17 cellular contexts compared by ENCODE assay signal in the genomic region with DNA sequence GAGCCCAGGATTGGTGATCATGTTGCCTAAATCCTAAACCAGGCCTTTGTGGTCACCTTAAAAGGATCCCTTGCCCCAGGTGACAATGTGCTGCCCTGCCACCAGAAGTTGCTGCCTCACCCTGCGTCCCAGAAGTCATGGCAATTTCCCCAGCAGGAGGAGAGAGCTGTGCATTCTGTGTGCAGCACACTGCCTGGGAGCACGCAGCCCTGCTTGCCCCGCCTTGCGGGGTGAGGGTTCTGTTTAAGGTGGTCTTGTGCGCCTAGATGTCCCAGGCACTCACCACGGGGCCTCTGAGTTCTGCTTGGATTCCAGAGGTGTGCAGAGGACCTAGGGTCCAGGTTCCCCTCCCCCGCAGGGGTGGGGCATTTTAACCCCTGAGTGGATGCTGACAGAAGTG.
A peak's percentile ranks its signal among the peaks of the same experiment; 100 is the strongest.
DNase-seq lines count a peak whose midpoint lies in the region; ATAC-seq and TF ChIP-seq lines count a peak whose summit lies in the region.
"Had no signal": no experiment of that assay in that cellular context is flagged by ENCODE, and none has a peak within 500 bp of the region (broad histone marks: within the 10 kb centered on the region; RNA-seq: fewer than 3 reads in every experiment).

No MANE protein-coding gene starts in this region.

- CTCF ChIA-PET in CD8-positive, alpha-beta T cell (lab: Charles Lee) = interaction anchor here (0.6 to 1.0 kb wide), 2 partner anchors 9 to 118 kb away, joined by 3 to 6 read pairs; no protein-coding TSS in a partner anchor

- DNase-seq in AG20443 (ENCODE audit: low spot score) (peak; percentile 56), SK-N-MC (ENCODE audit: low read depth, low spot score) (no peak), midbrain (lab: John Stamatoyannopoulos, UW) (peak; percentile 37), DMS 273 (lab: John Stamatoyannopoulos, UW; ENCODE audit: unreplicated experiment) (no peak), NCI-H187 (lab: John Stamatoyannopoulos, UW) (no peak)
- DNase-seq in CD8-positive, alpha-beta T cell = no peak
- DNase-seq: activated CD4-positive, alpha-beta T cell treated with anti-CD3 and anti-CD28 coated beads, Interleukin-2, amount 50 U/mL, for 1 hour; activated T-cell treated with anti-CD3 and anti-CD28 coated beads, Interleukin-2, amount 50 U/mL, for 1 hour; AML-193; immature natural killer cell; stimulated activated CD4-positive, alpha-beta T cell treated with anti-CD3 and anti-CD28 coated beads, Interleukin-2, amount 100 ng/mL, for 24 hours had no signal

- no peaks in the 10 kb centered on the region for H3K36me3 ChIP-seq in SK-N-MC (ENCODE audit: insufficient read depth, low read length)
- H3K36me3 ChIP-seq in CD8-positive, alpha-beta T cell (ENCODE audit: insufficient read depth, low read length) = no peaks in the 10 kb centered on the region
- H3K36me3 ChIP-seq: gastroesophageal sphincter had no signal

- H3K27me3 ChIP-seq in CD8-positive, alpha-beta T cell (ENCODE audit: insufficient read depth, low read length) = no peaks in the 10 kb centered on the region
- H3K27me3 ChIP-seq: neutrophil had no signal

- peaks cover 6% of the 10 kb centered on the region; the same call in 1 of the 2 replicates for H3K9me3 ChIP-seq in SK-N-MC (ENCODE audit: low read depth, low read length)
- no peaks in the 10 kb centered on the region for H3K9me3 ChIP-seq in CD8-positive, alpha-beta T cell (ENCODE audit: low read length)
- H3K9me3 ChIP-seq: gastroesophageal sphincter, neutrophil had no signal

- H3K9me3 Mint-ChIP-seq in dendritic cell treated with granulocyte-macrophage colony-stimulating factor and Interleukin-4, amounts not matched to agents 40 ng/mL and 50 ng/mL, for 4 days = peaks cover 8% of the 10 kb centered on the region
- H3K9me3 Mint-ChIP-seq in CD8-positive, alpha-beta T cell = peaks cover 3% of the 10 kb centered on the region
- H3K9me3 Mint-ChIP-seq: activated naive CD4-positive, alpha-beta T cell treated with anti-CD3 and anti-CD28 coated beads, Interleukin-2, amount 50 U/mL, for 72 hours had no signal

- H3K4me3 ChIP-seq in SK-N-MC = peak overlapping the region; percentile 80
- no peak overlapping the region for H3K4me3 ChIP-seq in CD8-positive, alpha-beta T cell (ENCODE audit: low read depth, low read length)

- H3K4me1 ChIP-seq in CD8-positive, alpha-beta T cell (ENCODE audit: insufficient read depth, low read length) = no peaks in the 10 kb centered on the region
- H3K4me1 ChIP-seq: gastroesophageal sphincter had no signal

- intact Hi-C loops in dendritic cell treated with granulocyte-macrophage colony-stimulating factor and Interleukin-4, amounts not matched to agents 40 ng/mL and 50 ng/mL, for 4 days (cut with micrococcal nuclease) = no loop called here
- intact Hi-C loops in CD8-positive, alpha-beta T cell (cut with DNase I, micrococcal nuclease) = no loop called here

- peak overlapping the region; percentile 39 for H3K27ac Mint-ChIP-seq in dendritic cell treated with granulocyte-macrophage colony-stimulating factor and Interleukin-4, amounts not matched to agents 40 ng/mL and 50 ng/mL, for 4 days
- H3K27ac Mint-ChIP-seq in CD8-positive, alpha-beta T cell = no peak overlapping the region
- H3K27ac Mint-ChIP-seq: activated naive CD4-positive, alpha-beta T cell treated with anti-CD3 and anti-CD28 coated beads, Interleukin-2, amount 50 U/mL, for 72 hours had no signal

- H3K9ac ChIP-seq in SK-N-MC (ENCODE audit: insufficient read length) = peak overlapping the region; percentile 39

- no peak for ATAC-seq in CD8-positive, alpha-beta T cell
- no peak for ATAC-seq in GM21723 (IDR thresholded peaks at IDR 0.05; ENCODE audit: unreplicated experiment)
- ATAC-seq: activated naive CD4-positive, alpha-beta T cell treated with anti-CD3 and anti-CD28 coated beads, Interleukin-2, amount 50 U/mL, for 72 hours; gastroesophageal sphincter; sciatic nerve had no signal

- peaks cover 16% of the 10 kb centered on the region for H3K4me1 Mint-ChIP-seq in dendritic cell treated with granulocyte-macrophage colony-stimulating factor and Interleukin-4, amounts not matched to agents 40 ng/mL and 50 ng/mL, for 4 days (ENCODE audit: low read depth)
- no peaks in the 10 kb centered on the region for H3K4me1 Mint-ChIP-seq in CD8-positive, alpha-beta T cell (ENCODE audit: low read depth)
- H3K4me1 Mint-ChIP-seq: immature natural killer cell had no signal

- peak overlapping the region; percentile 63 for H3K27ac ChIP-seq in SK-N-MC
- H3K27ac ChIP-seq in CD8-positive, alpha-beta T cell (ENCODE audit: low read depth, low read length) = no peak overlapping the region
- H3K27ac ChIP-seq: gastroesophageal sphincter, neutrophil had no signal

- H3K36me3 Mint-ChIP-seq in dendritic cell treated with granulocyte-macrophage colony-stimulating factor and Interleukin-4, amounts not matched to agents 40 ng/mL and 50 ng/mL, for 4 days (ENCODE audit: low read depth) = no peaks in the 10 kb centered on the region
- H3K36me3 Mint-ChIP-seq in CD8-positive, alpha-beta T cell = no peaks in the 10 kb centered on the region
- H3K36me3 Mint-ChIP-seq: activated naive CD4-positive, alpha-beta T cell treated with anti-CD3 and anti-CD28 coated beads, Interleukin-2, amount 50 U/mL, for 72 hours; immature natural killer cell had no signal

- H3K4me3 Mint-ChIP-seq in dendritic cell treated with granulocyte-macrophage colony-stimulating factor and Interleukin-4, amounts not matched to agents 40 ng/mL and 50 ng/mL, for 4 days = no peak overlapping the region
- H3K4me3 Mint-ChIP-seq in CD8-positive, alpha-beta T cell = no peak overlapping the region
- H3K4me3 Mint-ChIP-seq: immature natural killer cell had no signal

- no peak for TF ChIP-seq CTCF in CD8-positive, alpha-beta T cell (IDR thresholded peaks at IDR 0.05)

- no peaks in the 10 kb centered on the region for H3K27me3 Mint-ChIP-seq in dendritic cell treated with granulocyte-macrophage colony-stimulating factor and Interleukin-4, amounts not matched to agents 40 ng/mL and 50 ng/mL, for 4 days
- no peaks in the 10 kb centered on the region for H3K27me3 Mint-ChIP-seq in CD8-positive, alpha-beta T cell (ENCODE audit: low read depth)

- POLR2A ChIA-PET in CD8-positive, alpha-beta T cell (lab: Charles Lee) = no interaction called here

Comparison
In these comparisons a context has a peak if more than half of its experiments do, and no peak if none do; other contexts are left out.
1. DNase-seq: peak in AG20443 (single experiment) and midbrain (single experiment); none in SK-N-MC (single experiment), DMS 273 (single experiment), NCI-H187 (0 of 2) and CD8-positive, alpha-beta T cell (0 of 7).